1 cellular context compared by ENCODE assay signal in the genomic region with DNA sequence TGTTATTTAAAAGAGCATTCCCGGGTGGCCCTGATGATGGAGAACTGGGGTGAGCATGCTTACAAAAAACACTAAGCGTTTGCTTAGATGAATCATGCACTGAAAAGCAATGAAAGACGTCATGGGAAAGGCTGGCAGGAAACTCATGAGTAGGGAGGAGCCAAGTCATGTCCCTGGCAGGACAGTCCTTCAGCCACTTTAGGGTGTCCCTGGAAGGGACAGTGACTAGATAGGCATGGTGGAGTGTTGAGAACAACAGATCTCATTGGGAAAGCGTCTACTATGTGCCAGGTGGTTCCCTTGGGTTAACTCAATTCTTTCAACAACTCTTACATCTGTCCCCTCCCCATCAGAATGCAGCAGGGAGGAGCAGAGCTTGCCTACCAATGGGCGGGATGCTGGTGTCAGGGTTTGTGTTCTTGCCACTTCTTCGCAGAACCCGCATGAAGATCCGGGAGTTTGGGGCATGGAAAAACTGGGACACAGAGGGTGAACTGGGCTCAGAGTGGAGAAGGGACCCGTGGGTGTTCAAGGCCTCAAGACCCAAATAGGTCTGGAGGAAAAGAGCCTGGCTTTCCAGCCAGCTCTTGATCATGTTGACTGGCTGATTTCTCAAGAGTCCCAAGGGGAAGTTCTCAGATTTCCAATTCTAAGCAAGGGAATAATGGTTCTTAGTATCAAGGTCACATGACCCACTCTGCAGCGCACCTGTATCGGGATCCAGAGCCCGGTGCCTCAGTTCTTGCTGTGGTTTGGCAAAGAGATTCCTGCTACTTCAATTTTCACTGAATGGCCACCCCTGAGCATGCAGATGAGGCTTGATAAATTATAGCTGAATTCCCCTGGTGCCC.
TF ChIP-seq lines count a peak whose summit lies in the region.

No MANE protein-coding gene starts in this region.

TF ChIP-seq in HepG2, 621 proteins besides CTCF, POLR2A, EP300 and RAD21 (continued from another document):
- TF ChIP-seq, protein P1, sequence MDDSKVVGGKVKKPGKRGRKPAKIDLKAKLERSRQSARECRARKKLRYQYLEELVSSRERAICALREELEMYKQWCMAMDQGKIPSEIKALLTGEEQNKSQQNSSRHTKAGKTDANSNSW (CRISPR knock-in tag; IDR thresholded peaks at IDR 0.05; ENCODE audit: borderline replicate concordance) = no peak
- TF ChIP-seq ZNF839 (CRISPR knock-in tag; IDR thresholded peaks at IDR 0.05; ENCODE audit: borderline replicate concordance) = no peak
TF ChIP-seq in HepG2: peak in this region for 1.
